ENCODE assay signal across 21 cellular contexts in the genomic region with DNA sequence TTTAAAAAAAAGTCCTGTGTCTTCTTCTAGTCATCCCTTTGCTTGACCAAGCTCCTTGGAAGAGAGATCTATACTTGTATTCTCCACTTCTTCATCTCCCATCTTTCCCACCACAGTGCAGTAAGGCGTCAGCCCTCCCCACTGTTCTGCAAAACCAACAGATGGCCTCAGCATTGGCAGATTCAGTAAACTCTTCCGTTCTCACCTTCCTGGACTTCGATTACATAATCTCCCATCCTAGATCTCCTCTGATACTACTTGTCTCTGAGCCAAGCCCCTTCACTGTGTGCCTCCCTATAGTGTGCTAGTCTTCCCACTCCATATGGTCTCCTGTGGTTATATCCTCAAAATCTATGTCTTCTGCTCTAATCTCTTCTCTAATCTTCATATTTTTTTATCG. TPM values are rescaled to one million over a fixed set of nuclear protein-coding genes. Genes with fewer than 3 reads are reported as not detected.
DNase-seq lines count a peak whose midpoint lies in the region; ATAC-seq and TF ChIP-seq lines count a peak whose summit lies in the region.
"Had no signal": no experiment of that assay in that cellular context is flagged by ENCODE, and none has a peak within 500 bp of the region (broad histone marks: within the 10 kb centered on the region; RNA-seq: fewer than 3 reads in every experiment).

No MANE protein-coding gene starts in this region.

- H3K9me3 Mint-ChIP-seq in Caco-2 (ENCODE audit: unreplicated experiment) (no peaks in the 10 kb centered on the region), neural crest cell (no peaks in the 10 kb centered on the region)

- WGBS in heart left ventricle, 4 donors = 77 to 84% (median 80%) methylated on average over 4 of the region's 4 CpGs

- H3K4me3 Mint-ChIP-seq in Caco-2 (ENCODE audit: unreplicated experiment) (peak overlapping the region; percentile 19), neural crest cell (peak overlapping the region; percentile 83)

- H3K4me1 Mint-ChIP-seq in Caco-2 (ENCODE audit: low read depth, unreplicated experiment) = peaks cover 26% of the 10 kb centered on the region
- H3K4me1 Mint-ChIP-seq in neural crest cell = peaks cover 23% of the 10 kb centered on the region

- DNase-seq in Caco-2 (no peak), NCI-H69 (lab: John Stamatoyannopoulos, UW) (peak; percentile 32), cerebellar cortex (ENCODE audit: low spot score) (peak; percentile 74), neural crest cell (ENCODE audit: low read depth, low spot score) (no peak), NCI-H2196 (lab: John Stamatoyannopoulos, UW; ENCODE audit: unreplicated experiment) (no peak), heart left ventricle (no peak), mucosa of gallbladder (ENCODE audit: low spot score) (no peak), NCI-H526 (lab: John Stamatoyannopoulos, UW) (no peak)
- DNase-seq: BE2C; COR-L47; DND-41; hippocampal formation; NCI-H1436 treated with DMSO at 0.1 percent for 48 hours; NCI-H774; OCI-M1; retina; small intestine; stimulated activated CD4-positive, alpha-beta T cell treated with anti-CD3 and anti-CD28 coated beads, Interleukin-1b, Interleukin-23, amount 100 ng/mL, for 48 hours; T-helper 9 cell had no signal

- no peak overlapping the region for H3K27ac ChIP-seq in heart left ventricle

- H3K27me3 Mint-ChIP-seq in Caco-2 (ENCODE audit: insufficient read depth, unreplicated experiment) (peaks cover 5% of the 10 kb centered on the region), neural crest cell (ENCODE audit: low read depth) (peaks cover 8% of the 10 kb centered on the region)

- no TSS peak for BruUV-seq in Caco-2 (replicated peaks; lab: Mats Ljungman, UMichigan)

- H3K27ac Mint-ChIP-seq in Caco-2 (ENCODE audit: unreplicated experiment) (no peak overlapping the region), neural crest cell (ENCODE audit: unreplicated experiment) (no peak overlapping the region)

- no peak overlapping the region for H3K4me3 ChIP-seq in Caco-2 (ENCODE audit: low read depth, low read length)
- H3K4me3 ChIP-seq in heart left ventricle = no peak overlapping the region
- H3K4me3 ChIP-seq: lung had no signal

- ATAC-seq in heart left ventricle = no peak
- ATAC-seq: esophagus mucosa had no signal

- H3K4me1 ChIP-seq in Caco-2 (peaks cover 15% of the 10 kb centered on the region; the same call in 1 of the 2 replicates), heart left ventricle (peaks cover 0 to 18% (median 0%) of the 10 kb centered on the region in 12 donors)
- H3K4me1 ChIP-seq: BE2C had no signal

- H3K36me3 Mint-ChIP-seq in Caco-2 (ENCODE audit: insufficient read depth, unreplicated experiment) (peaks cover 12% of the 10 kb centered on the region), neural crest cell (ENCODE audit: low read depth) (no peaks in the 10 kb centered on the region)

- POLR2A ChIA-PET in Caco-2 (lab: Charles Lee) = no interaction called here

- CTCF ChIA-PET in Caco-2 (lab: Charles Lee) = no interaction called here

- H3K9me3 ChIP-seq in Caco-2 (no peaks in the 10 kb centered on the region), heart left ventricle (no peaks in the 10 kb centered on the region)
- H3K9me3 ChIP-seq: BE2C had no signal

- no peak for TF ChIP-seq POLR2A in heart left ventricle (IDR thresholded peaks at IDR 0.05)

- intact Hi-C loops in Caco-2 (cut with micrococcal nuclease; ENCODE audit: unreplicated experiment) (loop anchor here (5.0 kb wide), 1 partner anchor 92 kb away; no protein-coding TSS in a partner anchor), heart left ventricle (cut with DNase I) (loop anchor here in 6 of 10 donors (5.0 to 10.0 kb wide), 3 partner anchors 97 to 107 kb away; no protein-coding TSS in a partner anchor)

- H3K27me3 ChIP-seq in Caco-2 (replicated peaks; ENCODE audit: control insufficient read depth, insufficient read depth, low read length) (no peaks in the 10 kb centered on the region), heart left ventricle (peaks cover 0 to 19% (median 0%) of the 10 kb centered on the region in 9 donors)

- no peaks in the 10 kb centered on the region for H3K36me3 ChIP-seq in Caco-2 (ENCODE audit: control insufficient read depth, insufficient read depth, low read length)
- no peaks in the 10 kb centered on the region for H3K36me3 ChIP-seq in heart left ventricle
- H3K36me3 ChIP-seq: BE2C had no signal

- TF ChIP-seq CTCF in Caco-2 (IDR thresholded peaks at IDR 0.05; ENCODE audit: insufficient read depth in 1 of 2, low read depth in 1 of 2, low read length in 1 of 2, severe bottlenecking in 1 of 2, unreplicated experiment in 1 of 2) (no peak), neural crest cell (conservative IDR thresholded peaks at IDR 0.05) (no peak), heart left ventricle (IDR thresholded peaks at IDR 0.05) (no peak)

RNA-seq across cellular contexts. Expression of a gene that starts 1.6 kb away (rescaled TPM):
- total RNA-seq in Caco-2 (2022) (10.5 and 10.6 TPM in 2 replicates), neural crest cell (15.8 and 16.0 TPM in 2 replicates), heart left ventricle (10 to 100 TPM in 1 of 9 donors, 1 to 10 TPM in 8; 3.1 to 10.3 (median 5.3) TPM), mucosa of gallbladder (4.6 TPM)
- 1 to 10 TPM; 1.2 to 1.4 TPM for polyA plus RNA-seq in heart left ventricle

RNA-seq across cellular contexts. Expression of a gene that starts 12.4 kb away (rescaled TPM):
- total RNA-seq in Caco-2 (2022) = 62.7 and 71.4 TPM in 2 replicates
- total RNA-seq in neural crest cell = 50.2 and 50.5 TPM in 2 replicates
- 10 to 100 TPM; 23.5 to 32.3 (median 26.4) TPM for total RNA-seq in heart left ventricle
- 10 to 100 TPM; 24.5 to 27.3 TPM for polyA plus RNA-seq in heart left ventricle
- total RNA-seq in mucosa of gallbladder = 20.8 TPM

Comparison
In these comparisons a context has a peak if more than half of its experiments do, and no peak if none do; other contexts are left out.
1. DNase-seq: peak in NCI-H69 (single experiment) and cerebellar cortex (single experiment); none in Caco-2 (0 of 2), neural crest cell (single experiment), NCI-H2196 (single experiment), heart left ventricle (0 of 5), mucosa of gallbladder (single experiment) and NCI-H526 (0 of 2).